In the genomic region with DNA sequence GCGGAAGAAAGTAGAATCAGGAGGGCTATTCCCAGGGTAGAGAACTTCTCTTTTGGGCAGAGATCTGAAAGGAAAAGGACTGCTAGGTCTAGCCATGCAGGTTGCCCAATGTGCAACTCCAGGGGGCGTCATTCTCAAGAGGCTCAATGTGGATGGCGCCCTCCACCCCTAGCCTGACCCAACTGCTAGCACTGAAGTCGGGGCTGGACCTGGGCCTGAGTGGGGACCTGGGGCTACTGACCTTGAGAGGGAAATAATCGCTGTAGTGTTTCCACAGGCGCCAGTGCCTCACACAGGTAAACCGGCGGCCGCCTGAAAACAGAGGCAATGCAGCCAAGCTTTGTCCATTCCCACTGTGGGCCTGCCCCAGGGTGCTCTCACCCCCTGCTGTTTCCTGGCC, we compare ENCODE assay signal across 21 cellular contexts. TPM values are rescaled to one million over a fixed set of nuclear protein-coding genes. Genes with fewer than 3 reads are reported as not detected.
DNase-seq lines count a peak whose midpoint lies in the region; ATAC-seq and TF ChIP-seq lines count a peak whose summit lies in the region.
"Had no signal": no experiment of that assay in that cellular context is flagged by ENCODE, and none has a peak within 500 bp of the region (broad histone marks: within the 10 kb centered on the region; RNA-seq: fewer than 3 reads in every experiment).

No MANE protein-coding gene starts in this region.

- ATAC-seq in activated CD8-positive, alpha-beta memory T cell treated with anti-CD3 and anti-CD28 coated beads, Interleukin-2, amount 10 ng/mL, durations not matched to agents 7 days and 5 days: no peak
- ATAC-seq in GM18909 (IDR thresholded peaks at IDR 0.05; ENCODE audit: poor library complexity, unreplicated experiment) (no peak), HG02763 (IDR thresholded peaks at IDR 0.05; ENCODE audit: unreplicated experiment) (no peak)

- H3K9me3 ChIP-seq in spleen (no peaks in the 10 kb centered on the region), transverse colon (no peaks in the 10 kb centered on the region)
- H3K9me3 ChIP-seq: A549 had no signal

- in situ Hi-C loops in transverse colon (cut with MboI; ENCODE audit: low pct_ligation_motif_present in 1 of 4, low pct_unique_long_range_greater_than_20kb in 1 of 4, low sequenced_read_pairs in 3 of 4): loop anchor here in 2 of 4 donors (25.0 kb wide), 1 partner anchor 506 kb away; no protein-coding TSS in a partner anchor

- no peaks in the 10 kb centered on the region for H3K4me1 Mint-ChIP-seq in activated CD8-positive, alpha-beta memory T cell treated with anti-CD3 and anti-CD28 coated beads, Interleukin-2, amount 10 ng/mL, durations not matched to agents 7 days and 5 days
- H3K4me1 Mint-ChIP-seq: CD14-positive monocyte; CD4-positive, alpha-beta memory T cell had no signal

- H3K9me3 Mint-ChIP-seq in activated CD8-positive, alpha-beta memory T cell treated with anti-CD3 and anti-CD28 coated beads, Interleukin-2, amount 10 ng/mL, durations not matched to agents 7 days and 5 days (ENCODE audit: low read depth): no peaks in the 10 kb centered on the region
- H3K9me3 Mint-ChIP-seq: CD4-positive, alpha-beta memory T cell had no signal

- H3K4me3 ChIP-seq in spleen (no peak overlapping the region), transverse colon (no peak overlapping the region)
- H3K4me3 ChIP-seq: A549, GM12878, K562 had no signal

- WGBS in spleen, 5 donors: 77 to 99% (median 92%) methylated on average over 6 to 9 of the region's 9 CpGs
- whole genome bisulfite sequencing in transverse colon (ENCODE audit: low coverage in 1 of 2), 2 donors: 80% methylated on average over 9 of the region's 9 CpGs; no CpG with 5 or more reads in 1 of the 2 donors

- H3K4me1 ChIP-seq in spleen (no peaks in the 10 kb centered on the region), transverse colon (no peaks in the 10 kb centered on the region)

- intact Hi-C loops in spleen (cut with DNase I; ENCODE audit: low total_unique reads): no loop called here
- intact Hi-C loops in transverse colon (cut with DNase I; ENCODE audit: low total_unique reads): no loop called here

- TF ChIP-seq EP300 in transverse colon (IDR thresholded peaks at IDR 0.05; ENCODE audit: low read depth): no peak

- TF ChIP-seq POLR2A in spleen (IDR thresholded peaks at IDR 0.05) (no peak), transverse colon (IDR thresholded peaks at IDR 0.05) (no peak)

- H3K36me3 Mint-ChIP-seq in activated CD8-positive, alpha-beta memory T cell treated with anti-CD3 and anti-CD28 coated beads, Interleukin-2, amount 10 ng/mL, durations not matched to agents 7 days and 5 days: no peaks in the 10 kb centered on the region
- H3K36me3 Mint-ChIP-seq: CD14-positive monocyte; CD4-positive, alpha-beta memory T cell had no signal

- peaks cover 0 to 12% (median 0%) of the 10 kb centered on the region in 7 donors for H3K27me3 ChIP-seq in spleen (replicated peaks in 1 of 7)
- H3K27me3 ChIP-seq in transverse colon: no peaks in the 10 kb centered on the region

- CTCF ChIA-PET in activated CD8-positive, alpha-beta memory T cell treated with anti-CD3 and anti-CD28 coated beads, Interleukin-2, amount 10 ng/mL, durations not matched to agents 7 days and 5 days (lab: Charles Lee): no interaction called here

- H3K27ac ChIP-seq in spleen: no peak overlapping the region
- H3K27ac ChIP-seq in transverse colon: no peak overlapping the region
- H3K27ac ChIP-seq: 22Rv1, A549 had no signal

- no peak overlapping the region for H3K4me3 Mint-ChIP-seq in activated CD8-positive, alpha-beta memory T cell treated with anti-CD3 and anti-CD28 coated beads, Interleukin-2, amount 10 ng/mL, durations not matched to agents 7 days and 5 days
- H3K4me3 Mint-ChIP-seq: CD14-positive monocyte; CD4-positive, alpha-beta memory T cell had no signal

- H3K36me3 ChIP-seq in spleen: no peaks in the 10 kb centered on the region
- H3K36me3 ChIP-seq in transverse colon: no peaks in the 10 kb centered on the region

- peaks cover 5% of the 10 kb centered on the region for H3K27me3 Mint-ChIP-seq in activated CD8-positive, alpha-beta memory T cell treated with anti-CD3 and anti-CD28 coated beads, Interleukin-2, amount 10 ng/mL, durations not matched to agents 7 days and 5 days
- H3K27me3 Mint-ChIP-seq: CD4-positive, alpha-beta memory T cell had no signal

- no peak for TF ChIP-seq CTCF in spleen (IDR thresholded peaks at IDR 0.05 in 8 of 11, conservative IDR thresholded peaks at IDR 0.05 in 3 of 11)
- TF ChIP-seq CTCF in transverse colon (IDR thresholded peaks at IDR 0.05): no peak

- peak; percentile 17 for DNase-seq in activated CD8-positive, alpha-beta memory T cell treated with anti-CD3 and anti-CD28 coated beads for 24 hours
- no peak for DNase-seq in activated CD8-positive, alpha-beta memory T cell treated with anti-CD3 and anti-CD28 coated beads, Interleukin-2, amount 10 ng/mL, durations not matched to agents 7 days and 5 days
- DNase-seq in mesenteric fat pad (ENCODE audit: low spot score) (peak; percentile 59), spleen (peak; percentile 51), transverse colon (no peak)
- DNase-seq: AML-193; CD4-positive, alpha-beta memory T cell; DMS153; DMS79; GDM1 had no signal

- no peak overlapping the region for H3K27ac Mint-ChIP-seq in activated CD8-positive, alpha-beta memory T cell treated with anti-CD3 and anti-CD28 coated beads, Interleukin-2, amount 10 ng/mL, durations not matched to agents 7 days and 5 days
- H3K27ac Mint-ChIP-seq: CD14-positive monocyte had no signal

RNA-seq across cellular contexts. Expression of gene AWAT2, which starts 6.1 kb away (rescaled TPM):
- not detected for total RNA-seq in activated CD8-positive, alpha-beta memory T cell treated with anti-CD3 and anti-CD28 coated beads, Interleukin-2, amount 10 ng/mL, durations not matched to agents 7 days and 5 days
- not detected for total RNA-seq in mesenteric fat pad
- not detected for total RNA-seq in spleen
- not detected for polyA plus RNA-seq in spleen
- not detected for total RNA-seq in transverse colon
- total RNA-seq: CD4-positive, alpha-beta memory T cell; Daoy; GM12878; H4; K562 had no signal
- polyA plus RNA-seq: A549; BJ; CD14-positive monocyte; CD4-positive, alpha-beta memory T cell; GM12878; IMR-90; K562 had no signal

RNA-seq across cellular contexts. Expression of gene OTUD6A, which starts 18.6 kb away (rescaled TPM):
- total RNA-seq in activated CD8-positive, alpha-beta memory T cell treated with anti-CD3 and anti-CD28 coated beads, Interleukin-2, amount 10 ng/mL, durations not matched to agents 7 days and 5 days: not detected
- not detected for total RNA-seq in mesenteric fat pad
- not detected for total RNA-seq in spleen
- not detected for polyA plus RNA-seq in spleen
- not detected for total RNA-seq in transverse colon
- total RNA-seq: CD4-positive, alpha-beta memory T cell; Daoy; GM12878; H4; IMR-90; K562 had no signal
- polyA plus RNA-seq: A549; BJ; CD14-positive monocyte; CD4-positive, alpha-beta memory T cell; GM12878; IMR-90; K562 had no signal

Comparison
In these comparisons a context has a peak if more than half of its experiments do, and no peak if none do; other contexts are left out.
1. DNase-seq: peak in activated CD8-positive, alpha-beta memory T cell treated with anti-CD3 and anti-CD28 coated beads for 24 hours (single experiment), mesenteric fat pad (single experiment) and spleen (single experiment); none in activated CD8-positive, alpha-beta memory T cell treated with anti-CD3 and anti-CD28 coated beads, Interleukin-2, amount 10 ng/mL, durations not matched to agents 7 days and 5 days (single experiment) and transverse colon (single experiment).